In the genomic region with DNA sequence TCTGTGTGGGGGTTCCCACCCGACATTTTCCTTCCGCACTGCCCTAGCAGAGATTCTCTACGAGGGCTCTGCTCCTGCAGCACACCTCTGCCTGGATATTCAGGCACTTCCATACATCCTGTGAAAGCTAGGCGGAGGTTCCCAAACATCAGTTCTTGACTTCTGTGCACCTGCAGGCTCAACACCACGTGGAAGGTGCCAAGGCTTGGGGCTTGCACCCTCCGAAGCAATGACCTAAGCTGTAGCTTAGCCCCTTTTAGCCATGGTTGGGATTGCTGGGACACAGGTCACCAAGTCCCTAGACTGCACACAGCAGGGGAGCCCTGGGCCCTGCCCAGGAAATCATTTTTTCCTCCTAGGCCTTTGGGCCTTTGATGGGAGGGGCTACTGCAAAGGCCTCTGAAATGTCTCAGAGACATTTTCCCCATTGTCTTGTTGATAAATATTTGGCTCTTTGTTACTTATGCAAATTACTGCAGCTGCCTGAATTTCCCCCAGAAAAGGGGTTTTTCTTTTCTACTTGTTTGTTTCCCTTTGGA, we compare ENCODE assay signal across 30 cellular contexts.
"Had no signal": no experiment of that assay in that cellular context is flagged by ENCODE, and none has a peak within 500 bp of the region (broad histone marks: within the 10 kb centered on the region; RNA-seq: fewer than 3 reads in every experiment).

No MANE protein-coding gene starts in this region.

- H3K27me3 Mint-ChIP-seq: activated CD4-positive, alpha-beta memory T cell treated with anti-CD3 and anti-CD28 coated beads, Interleukin-2, amount 10 ng/mL, durations not matched to agents 7 days and 5 days; activated CD4-positive, alpha-beta T cell treated with anti-CD3 and anti-CD28 coated beads for 36 hours; activated CD4-positive, alpha-beta T cell treated with anti-CD3 and anti-CD28 coated beads, Interleukin-2, amount 10 ng/mL, durations not matched to agents 24 days and 14 days; activated naive CD4-positive, alpha-beta T cell treated with anti-CD3 and anti-CD28 coated beads, Interleukin-2, amount 10 ng/mL, durations not matched to agents 7 days and 5 days; activated T-cell treated with anti-CD3 and anti-CD28 coated beads, Interleukin-2, amount 50 U/mL, for 24 hours; central memory CD8-positive, alpha-beta T cell; dendritic cell treated with granulocyte-macrophage colony-stimulating factor and Interleukin-4, amounts not matched to agents 40 ng/mL and 50 ng/mL, for 4 days; T-helper 17 cell had no signal

- H3K4me1 ChIP-seq: esophagus muscularis mucosa, foreskin keratinocyte, gastrocnemius medialis had no signal

- H3K27ac ChIP-seq: brain microvascular endothelial cell, coronary artery, dorsolateral prefrontal cortex, esophagus muscularis mucosa, foreskin keratinocyte, gastrocnemius medialis, WERI-Rb-1 had no signal

- H3K4me3 ChIP-seq: coronary artery, dorsolateral prefrontal cortex, esophagus muscularis mucosa, gastrocnemius medialis had no signal

- DNase-seq: activated CD4-positive, alpha-beta memory T cell treated with anti-CD3 and anti-CD28 coated beads, Interleukin-2, amount 10 ng/mL, durations not matched to agents 7 days and 5 days; activated CD4-positive, alpha-beta T cell treated with anti-CD3 and anti-CD28 coated beads for 36 hours; activated CD4-positive, alpha-beta T cell treated with anti-CD3 and anti-CD28 coated beads, Interleukin-2, amount 10 ng/mL, durations not matched to agents 24 days and 14 days; activated CD4-positive, CD25-positive, alpha-beta regulatory T cell; activated CD4-positive, CD25-positive, alpha-beta regulatory T cell treated with anti-CD3 and anti-CD28 coated beads, Interleukin-2, amount 50 U/mL, for 72 hours; activated CD8-positive, alpha-beta memory T cell treated with anti-CD3 and anti-CD28 coated beads, Interleukin-2, amount 50 U/mL, for 48 hours; activated gamma-delta T cell; activated naive CD4-positive, alpha-beta T cell; activated naive CD4-positive, alpha-beta T cell treated with anti-CD3 and anti-CD28 coated beads, Interleukin-2, amount 10 ng/mL, durations not matched to agents 7 days and 5 days; activated T-cell treated with anti-CD3 and anti-CD28 coated beads for 4 hours; activated T-cell treated with anti-CD3 and anti-CD28 coated beads, Interleukin-2, amount 50 U/mL, for 24 hours; activated T-cell treated with anti-CD3 and anti-CD28 coated beads, Interleukin-2, amount 50 U/mL, for 72 hours; amniotic stem cell; anterior cingulate cortex; brain microvascular endothelial cell; dorsolateral prefrontal cortex; effector memory CD4-positive, alpha-beta T cell; erythroblast; foreskin keratinocyte; gastrocnemius medialis; T-helper 1 cell; T-helper 17 cell; T1000; WERI-Rb-1 had no signal

- H3K9me3 ChIP-seq: esophagus muscularis mucosa, gastrocnemius medialis had no signal

- H3K36me3 Mint-ChIP-seq: activated naive CD4-positive, alpha-beta T cell treated with anti-CD3 and anti-CD28 coated beads, Interleukin-2, amount 10 ng/mL, durations not matched to agents 7 days and 5 days had no signal

- H3K4me1 Mint-ChIP-seq: activated CD4-positive, alpha-beta memory T cell treated with anti-CD3 and anti-CD28 coated beads, Interleukin-2, amount 10 ng/mL, durations not matched to agents 7 days and 5 days; activated CD4-positive, alpha-beta T cell treated with anti-CD3 and anti-CD28 coated beads for 36 hours; activated CD4-positive, alpha-beta T cell treated with anti-CD3 and anti-CD28 coated beads, Interleukin-2, amount 10 ng/mL, durations not matched to agents 24 days and 14 days; activated naive CD4-positive, alpha-beta T cell treated with anti-CD3 and anti-CD28 coated beads, Interleukin-2, amount 10 ng/mL, durations not matched to agents 7 days and 5 days; central memory CD8-positive, alpha-beta T cell; T-helper 17 cell had no signal

- H3K4me3 Mint-ChIP-seq: activated CD4-positive, alpha-beta memory T cell treated with anti-CD3 and anti-CD28 coated beads, Interleukin-2, amount 10 ng/mL, durations not matched to agents 7 days and 5 days; activated CD4-positive, alpha-beta T cell treated with anti-CD3 and anti-CD28 coated beads for 36 hours; activated CD4-positive, alpha-beta T cell treated with anti-CD3 and anti-CD28 coated beads, Interleukin-2, amount 10 ng/mL, durations not matched to agents 24 days and 14 days; activated naive CD4-positive, alpha-beta T cell treated with anti-CD3 and anti-CD28 coated beads, Interleukin-2, amount 10 ng/mL, durations not matched to agents 7 days and 5 days; activated T-cell treated with anti-CD3 and anti-CD28 coated beads, Interleukin-2, amount 50 U/mL, for 24 hours; activated T-cell treated with anti-CD3 and anti-CD28 coated beads, Interleukin-2, amount 50 U/mL, for 72 hours; central memory CD8-positive, alpha-beta T cell; dendritic cell treated with granulocyte-macrophage colony-stimulating factor and Interleukin-4, amounts not matched to agents 40 ng/mL and 50 ng/mL, for 4 days; T-helper 17 cell; T-helper 2 cell treated with Interferon-gamma antibody and Interleukin-4, amounts not matched to agents 5 μg/mL and 100 μg/mL, for 36 hours had no signal

- H3K27me3 ChIP-seq: brain microvascular endothelial cell, dorsolateral prefrontal cortex, esophagus muscularis mucosa, foreskin keratinocyte, gastrocnemius medialis had no signal

- H3K27ac Mint-ChIP-seq: activated CD4-positive, alpha-beta memory T cell treated with anti-CD3 and anti-CD28 coated beads, Interleukin-2, amount 10 ng/mL, durations not matched to agents 7 days and 5 days; activated CD4-positive, alpha-beta T cell treated with anti-CD3 and anti-CD28 coated beads for 36 hours; activated CD4-positive, alpha-beta T cell treated with anti-CD3 and anti-CD28 coated beads, Interleukin-2, amount 10 ng/mL, durations not matched to agents 24 days and 14 days; activated naive CD4-positive, alpha-beta T cell treated with anti-CD3 and anti-CD28 coated beads, Interleukin-2, amount 10 ng/mL, durations not matched to agents 7 days and 5 days; activated naive CD4-positive, alpha-beta T cell treated with anti-CD3 and anti-CD28 coated beads, Interleukin-2, amount 50 U/mL, for 72 hours; activated T-cell treated with anti-CD3 and anti-CD28 coated beads, Interleukin-2, amount 50 U/mL, for 24 hours; activated T-cell treated with anti-CD3 and anti-CD28 coated beads, Interleukin-2, amount 50 U/mL, for 72 hours; dendritic cell treated with granulocyte-macrophage colony-stimulating factor and Interleukin-4, amounts not matched to agents 40 ng/mL and 50 ng/mL, for 4 days; T-helper 17 cell; T-helper 2 cell treated with Interferon-gamma antibody and Interleukin-4, amounts not matched to agents 5 μg/mL and 100 μg/mL, for 36 hours had no signal

- ATAC-seq: activated CD4-positive, alpha-beta T cell treated with anti-CD3 and anti-CD28 coated beads for 36 hours; activated naive CD4-positive, alpha-beta T cell treated with anti-CD3 and anti-CD28 coated beads, Interleukin-2, amount 50 U/mL, for 72 hours; activated T-cell treated with anti-CD3 and anti-CD28 coated beads, Interleukin-2, amount 50 U/mL, for 72 hours; foreskin keratinocyte; gastrocnemius medialis; T-helper 17 cell had no signal

- H3K36me3 ChIP-seq: brain microvascular endothelial cell, esophagus muscularis mucosa, gastrocnemius medialis, WERI-Rb-1 had no signal
